ENCODE assay signal across 1 cellular context in genomic region chrX:77572322-77572721, GRCh38.
TF ChIP-seq lines count a peak whose summit lies in the region.

No MANE protein-coding gene starts in this region.

TF ChIP-seq in IMR-90, 13 proteins besides CTCF, POLR2A, EP300 and RAD21 (continued from another document):
- TF ChIP-seq MAFK (IDR thresholded peaks at IDR 0.05; ENCODE audit: low read depth, low read length) = no peak
TF ChIP-seq in IMR-90: peak in this region for 1.
